ENCODE assay signal across 8 cellular contexts in the genomic region with DNA sequence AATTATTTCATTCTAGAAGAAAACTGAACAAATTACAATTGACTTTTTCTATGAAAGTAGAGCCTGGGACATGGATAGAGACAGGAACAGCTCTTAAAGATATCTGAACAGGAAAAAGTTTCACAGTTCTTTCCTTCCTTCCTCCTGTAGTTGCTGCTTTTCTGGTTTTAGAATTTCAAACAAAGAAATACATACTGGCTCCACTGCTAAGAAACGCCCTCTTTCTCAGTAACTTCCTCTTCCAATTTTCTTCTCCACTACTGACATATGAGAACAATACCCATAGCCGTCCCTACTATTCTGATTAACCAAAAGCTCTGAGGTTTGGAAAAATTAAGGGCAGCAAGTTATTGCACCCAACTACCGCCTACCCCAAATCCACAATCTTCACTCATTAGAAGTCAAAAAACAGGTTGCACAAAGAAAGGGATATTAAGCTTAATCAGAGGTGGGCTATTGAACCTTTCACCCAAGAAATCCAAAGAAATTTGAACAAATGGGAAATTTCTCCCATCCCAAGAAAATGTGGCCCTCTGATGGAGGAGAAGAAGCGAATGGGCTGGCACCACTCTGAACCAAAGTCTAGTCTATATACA. TPM values are rescaled to one million over a fixed set of nuclear protein-coding genes. Genes with fewer than 3 reads are reported as not detected.
DNase-seq lines count a peak whose midpoint lies in the region; ATAC-seq lines count a peak whose summit lies in the region.

No MANE protein-coding gene starts in this region.

- WGBS in neuronal stem cell (ENCODE audit: extremely low coverage in 2 of 2, insufficient read length in 2 of 2, insufficient replicate concordance in 1 of 2), 2 donors, result no CpG with 5 or more reads among the region's 4 CpGs

- no peak overlapping the region for H2AFZ ChIP-seq in neuronal stem cell (ENCODE audit: low read length)

- no peak overlapping the region for H2BK5ac ChIP-seq in neuronal stem cell (ENCODE audit: low read length)

- H3K36me3 ChIP-seq in effector memory CD4-positive, alpha-beta T cell (ENCODE audit: control insufficient read depth, insufficient read depth, low read length), result no peaks in the 10 kb centered on the region
- H3K36me3 ChIP-seq in neuronal stem cell (replicated peaks in 1 of 2; ENCODE audit: control insufficient read depth in 2 of 2, insufficient read depth in 2 of 2, low read length in 2 of 2), result peaks cover 0 to 16% of the 10 kb centered on the region in 2 donors

- no peaks in the 10 kb centered on the region for H3K9me3 ChIP-seq in effector memory CD4-positive, alpha-beta T cell (ENCODE audit: control insufficient read depth, low read length)
- no peaks in the 10 kb centered on the region for H3K9me3 ChIP-seq in neuronal stem cell (replicated peaks in 1 of 2; ENCODE audit: control insufficient read depth in 2 of 2, insufficient read depth in 1 of 2, low read depth in 1 of 2, low read length in 2 of 2)

- no peak overlapping the region for H3K18ac ChIP-seq in neuronal stem cell (ENCODE audit: low read length)

- H3K23ac ChIP-seq in neuronal stem cell (ENCODE audit: low read depth, low read length, poor library complexity), result no peak overlapping the region

- no peak overlapping the region for H2AK5ac ChIP-seq in neuronal stem cell (ENCODE audit: low read depth, low read length)

- H3K27me3 ChIP-seq in effector memory CD4-positive, alpha-beta T cell (replicated peaks; ENCODE audit: control insufficient read depth, insufficient read depth, low read length, poor library complexity, severe bottlenecking), result no peaks in the 10 kb centered on the region
- no peaks in the 10 kb centered on the region for H3K27me3 ChIP-seq in neuronal stem cell (ENCODE audit: control insufficient read depth in 3 of 3, insufficient read depth in 3 of 3, low read depth in 1 of 3, low read length in 3 of 3)

- no peak overlapping the region for H3K27ac ChIP-seq in effector memory CD4-positive, alpha-beta T cell (ENCODE audit: insufficient read depth, low read length, poor library complexity, severe bottlenecking)
- H3K27ac ChIP-seq in neuronal stem cell (replicated peaks; ENCODE audit: low read length), result peak overlapping the region; percentile 11

- peaks cover 3% of the 10 kb centered on the region for H3K79me1 ChIP-seq in neuronal stem cell (ENCODE audit: low read depth, low read length)

- no peak overlapping the region for H4K8ac ChIP-seq in neuronal stem cell (ENCODE audit: low read depth, low read length)

- H3K4me3 ChIP-seq in GM08714 (ENCODE audit: low read length), result peak overlapping the region; percentile 79
- H3K4me3 ChIP-seq in effector memory CD4-positive, alpha-beta T cell (ENCODE audit: insufficient read depth, low read depth, low read length, poor library complexity, severe bottlenecking), result peak overlapping the region; percentile 96
- peak overlapping the region in 1 of 2 donors; percentile 83 for H3K4me3 ChIP-seq in neuronal stem cell (ENCODE audit: low read length in 2 of 2)

- H3K14ac ChIP-seq in neuronal stem cell (ENCODE audit: low read length), result no peak overlapping the region

- H2BK15ac ChIP-seq in neuronal stem cell (ENCODE audit: low read length), result no peak overlapping the region

- H2BK12ac ChIP-seq in neuronal stem cell (ENCODE audit: low read length), result no peak overlapping the region

- H3K4ac ChIP-seq in neuronal stem cell (ENCODE audit: low read length), result no peak overlapping the region

- no peak overlapping the region for H3K9ac ChIP-seq in neuronal stem cell (ENCODE audit: low read depth, low read length, poor library complexity)

- no peak overlapping the region for H2BK120ac ChIP-seq in neuronal stem cell (ENCODE audit: low read depth, low read length)

- H4K91ac ChIP-seq in neuronal stem cell (ENCODE audit: low read depth, low read length, poor library complexity), result no peak overlapping the region

- H3K4me1 ChIP-seq in effector memory CD4-positive, alpha-beta T cell (ENCODE audit: control insufficient read depth, insufficient read depth, low read length, poor library complexity, severe bottlenecking), result peaks cover 16% of the 10 kb centered on the region
- peaks cover 4 to 14% of the 10 kb centered on the region in 2 donors for H3K4me1 ChIP-seq in neuronal stem cell (ENCODE audit: control insufficient read depth in 2 of 2, insufficient read depth in 1 of 2, low read depth in 1 of 2, low read length in 2 of 2)

- ATAC-seq in GM21576 (IDR thresholded peaks at IDR 0.05; ENCODE audit: unreplicated experiment) (no peak), HG03159 (IDR thresholded peaks at IDR 0.05; ENCODE audit: unreplicated experiment) (no peak)

- no peak overlapping the region for H3K4me2 ChIP-seq in neuronal stem cell (ENCODE audit: insufficient read depth, low read length, poor library complexity, severe bottlenecking)

- DNase-seq in OCI-M1 (lab: John Stamatoyannopoulos, UW), result peak; percentile 82
- DNase-seq in effector memory CD4-positive, alpha-beta T cell, result no peak
- DNase-seq in neuronal stem cell (ENCODE audit: low spot score), result no peak
- DNase-seq in DMS 273 treated with DMSO at 0.1 percent for 48 hours (lab: John Stamatoyannopoulos, UW), result no peak
- DNase-seq in activated CD4-positive, CD25-positive, alpha-beta regulatory T cell treated with anti-CD3 and anti-CD28 coated beads, Interleukin-2, amount 50 U/mL, for 72 hours, result no peak

RNA-seq across cellular contexts. Expression of gene WASF2, which starts 1.9 kb away (rescaled TPM):
- 44.1 TPM for polyA plus RNA-seq in neuronal stem cell (2013, experiment 1 of 2)
- polyA plus RNA-seq in neuronal stem cell (2013, experiment 2 of 2), result 45.8 TPM
